25 cellular contexts compared by ENCODE assay signal in genomic region chr9:86925686-86926085, GRCh38. TPM values are rescaled to one million over a fixed set of nuclear protein-coding genes. Genes with fewer than 3 reads are reported as not detected.
DNase-seq lines count a peak whose midpoint lies in the region; ATAC-seq and TF ChIP-seq lines count a peak whose summit lies in the region.
"Had no signal": no experiment of that assay in that cellular context is flagged by ENCODE, and none has a peak within 500 bp of the region (broad histone marks: within the 10 kb centered on the region; RNA-seq: fewer than 3 reads in every experiment).

No MANE protein-coding gene starts in this region.

- BruUV-seq in IMR-90 (replicated peaks; lab: Mats Ljungman, UMichigan): no TSS peak

- no peak overlapping the region for H3K56ac ChIP-seq in IMR-90 (ENCODE audit: extremely low read depth, insufficient read depth, low read length)

- TF ChIP-seq CTCF in AG09309 (IDR thresholded peaks at IDR 0.05; ENCODE audit: control insufficient read depth, insufficient read depth, low read depth, low read length, missing control alignments) (no peak), IMR-90 (conservative IDR thresholded peaks at IDR 0.05; ENCODE audit: low read depth, low read length) (no peak), endothelial cell (IDR thresholded peaks at IDR 0.05; ENCODE audit: unreplicated experiment) (no peak), psoas muscle (IDR thresholded peaks at IDR 0.05) (no peak)

- H2BK20ac ChIP-seq in IMR-90 (ENCODE audit: low read depth, low read length): 0 out of 2 replicates have a peak overlapping the region, but pooled peaks have one; percentile 31

- no peaks in the 10 kb centered on the region for H3K79me1 ChIP-seq in IMR-90 (ENCODE audit: low read depth in 1 of 2, low read length in 2 of 2)

- no peak overlapping the region; the same call in 1 of the 2 replicates for H3K18ac ChIP-seq in IMR-90 (ENCODE audit: low read depth, low read length)

- no peak overlapping the region for H3K4me2 ChIP-seq in IMR-90 (ENCODE audit: low read depth, low read length)
- H3K4me2 ChIP-seq: hepatocyte had no signal

- H3K27me3 Mint-ChIP-seq in endothelial cell (ENCODE audit: unreplicated experiment): peaks cover 3% of the 10 kb centered on the region

- peaks cover 6% of the 10 kb centered on the region; the same call in 1 of the 2 replicates for H3K4me1 ChIP-seq in IMR-90 (ENCODE audit: control insufficient read depth, insufficient read depth, low read length)
- H3K4me1 ChIP-seq in psoas muscle: no peaks in the 10 kb centered on the region
- H3K4me1 ChIP-seq: spleen had no signal

- no peak for TF ChIP-seq RAD21 in IMR-90 (IDR thresholded peaks at IDR 0.05; ENCODE audit: low read length)

- POLR2A ChIA-PET in IMR-90 (lab: Charles Lee; ENCODE audit: unreplicated experiment): no interaction called here

- H4K8ac ChIP-seq in IMR-90 (ENCODE audit: low read depth in 2 of 2, low read length in 2 of 2): no peak overlapping the region

- intact Hi-C loops in IMR-90 (cut with micrococcal nuclease): no loop called here
- intact Hi-C loops in psoas muscle (cut with DNase I): no loop called here

- TF ChIP-seq POLR2A in IMR-90 (IDR thresholded peaks at IDR 0.05; ENCODE audit: low read depth, low read length): no peak
- TF ChIP-seq POLR2A in erythroblast (IDR thresholded peaks at IDR 0.05; ENCODE audit: low read length): no peak

- DNase-seq in AG09309 (ENCODE audit: low read depth) (peak; percentile 76), IMR-90 (peak; percentile 33), endothelial cell (ENCODE audit: low spot score) (no peak), myocyte (ENCODE audit: low read depth) (peak; percentile 47), erythroblast (lab: John Stamatoyannopoulos, UW) (no peak), psoas muscle (no peak)
- DNase-seq: activated CD4-positive, alpha-beta T cell treated with anti-CD3 and anti-CD28 coated beads, Interleukin-2, amount 50 U/mL, for 48 hours; activated naive CD4-positive, alpha-beta T cell; aorta; cerebellar nuclear complex; COR-L47; effector memory CD4-positive, alpha-beta T cell; islet precursor cell; NCI-H1417 treated with DMSO at 0.1 percent for 48 hours; NCI-H2171; NCI-H774; OCI-M1; SHP77; spleen; stimulated activated CD4-positive, alpha-beta T cell treated with anti-CD3 and anti-CD28 coated beads, Interleukin-4, amount 100 ng/mL, for 4 hours had no signal

- no peaks in the 10 kb centered on the region for H3K9me3 ChIP-seq in IMR-90 (ENCODE audit: control insufficient read depth, insufficient read depth, low read length)
- H3K9me3 ChIP-seq in psoas muscle: peaks cover 3% of the 10 kb centered on the region

- in situ Hi-C loops in IMR-90 (cut with MboI; ENCODE audit: low sequenced_read_pairs): loop anchor here (25.0 kb wide), 1 partner anchor 288 kb away; no protein-coding TSS in a partner anchor

- H3K27ac ChIP-seq in IMR-90 (ENCODE audit: insufficient read depth, low read length) (peak overlapping the region; percentile 43; the same call in 1 of the 2 replicates), psoas muscle (no peak overlapping the region)
- H3K27ac ChIP-seq: hepatocyte, spleen had no signal

- H4K91ac ChIP-seq in IMR-90 (ENCODE audit: insufficient read depth, low read depth, low read length): no peak overlapping the region

- H2BK5ac ChIP-seq in IMR-90 (ENCODE audit: low read depth, low read length, poor library complexity, severe bottlenecking): no peak overlapping the region

- no peak overlapping the region for H3K9ac ChIP-seq in IMR-90 (ENCODE audit: low read depth, low read length)

- H4K20me1 ChIP-seq in IMR-90 (ENCODE audit: insufficient read depth, low read length): no peaks in the 10 kb centered on the region

- dilution Hi-C loops in IMR-90 (cut with HindIII; ENCODE audit: low sequenced_read_pairs, unreplicated experiment): no loop called here

- no peak overlapping the region for H3K14ac ChIP-seq in IMR-90 (replicated peaks; ENCODE audit: low read depth, low read length)

- H2AK5ac ChIP-seq in IMR-90 (ENCODE audit: low read depth, low read length): no peak overlapping the region; the same call in 1 of the 2 replicates

- CTCF ChIA-PET in IMR-90 (lab: Yijun Ruan, JAX): interaction anchor here (1.0 kb wide), 1 partner anchor 8 kb away, joined by 7 read pairs; no protein-coding TSS in a partner anchor

- no peaks in the 10 kb centered on the region for H3K36me3 Mint-ChIP-seq in endothelial cell (ENCODE audit: low read depth, unreplicated experiment)

- no peaks in the 10 kb centered on the region for H3K9me1 ChIP-seq in IMR-90 (ENCODE audit: insufficient read depth, low read length)

- peak overlapping the region; percentile 45 for H3K27ac Mint-ChIP-seq in endothelial cell (ENCODE audit: unreplicated experiment)
- H3K27ac Mint-ChIP-seq: natural killer cell treated with Interleukin-12 subunit alpha and Interleukin-12 subunit beta and Interleukin-15 and Interleukin-18, amount 100 ng/mL, for 72 hours; T-helper 1 cell treated with Interleukin-12 subunit alpha and Interleukin-12 subunit beta and Interleukin-4 antibody, amounts not matched to agents 30 μg/mL and 1 μg/mL, for 36 hours had no signal

- peaks cover 22% of the 10 kb centered on the region for H3K4me1 Mint-ChIP-seq in endothelial cell (ENCODE audit: unreplicated experiment)

- ATAC-seq in IMR-90 (ENCODE audit: low read depth) (peak; percentile 86), HG02973 (IDR thresholded peaks at IDR 0.05; ENCODE audit: unreplicated experiment) (no peak), psoas muscle (no peak)
- ATAC-seq in activated CD4-positive, CD25-positive, alpha-beta regulatory T cell treated with anti-CD3 and anti-CD28 coated beads, Interleukin-2, amount 50 U/mL, for 24 hours: no peak
- ATAC-seq: natural killer cell treated with Interleukin-12 subunit alpha and Interleukin-12 subunit beta and Interleukin-15 and Interleukin-18, amount 100 ng/mL, for 72 hours had no signal

- no peaks in the 10 kb centered on the region for H3K36me3 ChIP-seq in IMR-90 (ENCODE audit: control insufficient read depth, insufficient read depth, low read length)
- no peaks in the 10 kb centered on the region for H3K36me3 ChIP-seq in psoas muscle (ENCODE audit: insufficient read depth in 1 of 2, low read depth in 1 of 2)
- H3K36me3 ChIP-seq: spleen had no signal

- no peaks in the 10 kb centered on the region for H3K9me3 Mint-ChIP-seq in endothelial cell (ENCODE audit: unreplicated experiment)

- no peak overlapping the region for H3K23ac ChIP-seq in IMR-90 (ENCODE audit: low read depth, low read length)

- WGBS in IMR-90 (ENCODE audit: extremely low coverage in 2 of 2, insufficient read length in 1 of 2), 2 experiments: no CpG with 5 or more reads among the region's 1 CpG
- 88 to 100% (median 92%) methylated on average over 1 of the region's 1 CpG for WGBS in psoas muscle, 3 donors

- no peak overlapping the region for H4K5ac ChIP-seq in IMR-90 (ENCODE audit: low read depth, low read length)

- H3K4me3 ChIP-seq in AG09309 (ENCODE audit: control insufficient read depth, low read depth, low read length) (no peak overlapping the region), IMR-90 (ENCODE audit: insufficient read depth, low read depth, low read length) (no peak overlapping the region), psoas muscle (no peak overlapping the region)
- H3K4me3 ChIP-seq: hepatocyte, spleen had no signal

- no peak overlapping the region for H2AFZ ChIP-seq in IMR-90 (replicated peaks; ENCODE audit: low read length, poor library complexity)
- H2AFZ ChIP-seq: hepatocyte had no signal

- H2BK120ac ChIP-seq in IMR-90 (ENCODE audit: low read depth, low read length): no peak overlapping the region

- H2AK9ac ChIP-seq in IMR-90 (replicated peaks; ENCODE audit: low read depth, low read length, poor library complexity): no peak overlapping the region

- H3K4ac ChIP-seq in IMR-90 (ENCODE audit: low read depth, low read length): no peak overlapping the region

- H3K27me3 ChIP-seq in IMR-90 (ENCODE audit: control insufficient read depth, insufficient read depth, low read length) (peaks cover 3% of the 10 kb centered on the region; the same call in 1 of the 2 replicates), psoas muscle (ENCODE audit: insufficient read depth in 3 of 3, low read length in 2 of 3) (no peaks in the 10 kb centered on the region)

- H3K4me3 Mint-ChIP-seq in endothelial cell (ENCODE audit: unreplicated experiment): no peak overlapping the region
- H3K4me3 Mint-ChIP-seq: natural killer cell treated with Interleukin-12 subunit alpha and Interleukin-12 subunit beta and Interleukin-15 and Interleukin-18, amount 100 ng/mL, for 72 hours; T-helper 1 cell treated with Interleukin-12 subunit alpha and Interleukin-12 subunit beta and Interleukin-4 antibody, amounts not matched to agents 30 μg/mL and 1 μg/mL, for 36 hours had no signal

- no peak overlapping the region for H2BK15ac ChIP-seq in IMR-90 (ENCODE audit: low read depth, low read length)

TF ChIP-seq in IMR-90, 13 proteins besides CTCF, POLR2A, EP300 and RAD21:
- TF ChIP-seq SMC3 (IDR thresholded peaks at IDR 0.05; ENCODE audit: low read depth, low read length) (no peak), USF2 (IDR thresholded peaks at IDR 0.05; ENCODE audit: low read depth, low read length) (no peak), MAZ (IDR thresholded peaks at IDR 0.05; ENCODE audit: borderline replicate concordance, low read depth, low read length) (no peak), BHLHE40 (IDR thresholded peaks at IDR 0.05; ENCODE audit: low read depth, low read length) (no peak)

RNA-seq across cellular contexts. Expression of gene GAS1, which starts 21.6 kb away (rescaled TPM):
- 1.8 and 3.1 TPM in 2 replicates for total RNA-seq in IMR-90 (2012; rRNA removed)
- 2.2 and 2.6 TPM in 2 replicates for polyA plus RNA-seq in IMR-90 (2012; rRNA removed)
- polyA plus RNA-seq in IMR-90 (2012; cell fraction: cytosol; rRNA removed): 1.5 and 6.8 TPM in 2 replicates
- 3.4 and 5.6 TPM in 2 replicates for polyA plus RNA-seq in IMR-90 (2012; cell fraction: nucleus; rRNA removed; ENCODE audit: low replicate concordance)
- total RNA-seq in endothelial cell (ENCODE audit: unreplicated experiment): 11.2 TPM
- 190 and 279 TPM in 2 replicates for total RNA-seq in myocyte
- polyA plus RNA-seq in myocyte (2012): 28.7 TPM
- 10 to 100 TPM in 3 of 4 donors, 1 to 10 TPM in 1; 6.8 to 19.1 (median 11.0) TPM for total RNA-seq in psoas muscle
- polyA plus RNA-seq in psoas muscle: 10 to 100 TPM; 13.0 to 18.3 (median 13.7) TPM

Comparison
In these comparisons a context has a peak if more than half of its experiments do, and no peak if none do; other contexts are left out.
1. DNase-seq: peak in AG09309 (single experiment), IMR-90 (single experiment) and myocyte (single experiment); none in endothelial cell (single experiment), erythroblast (0 of 2) and psoas muscle (0 of 2).